In the genomic region with DNA sequence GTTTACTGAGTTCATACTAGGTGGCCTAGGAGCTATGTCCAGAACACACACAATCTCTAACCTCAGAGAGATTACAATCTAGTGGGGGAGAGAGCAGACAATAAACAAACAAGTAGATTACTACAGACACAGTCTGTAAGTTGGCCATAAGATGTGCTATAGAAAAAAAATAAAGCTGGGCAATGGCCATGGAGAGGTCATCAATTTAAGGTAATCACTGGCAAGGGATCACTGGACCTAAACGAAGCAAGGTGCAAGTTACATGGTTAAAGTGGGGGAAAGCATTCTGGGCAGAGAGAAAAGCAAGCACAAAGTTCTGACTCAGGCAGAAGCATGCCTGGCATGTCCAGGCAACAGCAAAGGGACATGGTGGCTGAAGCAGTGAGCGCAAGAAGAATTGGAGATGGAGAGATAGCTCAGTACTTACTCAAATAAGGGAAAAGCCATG, we compare ENCODE assay signal across 13 cellular contexts.
DNase-seq lines count a peak whose midpoint lies in the region; ATAC-seq and TF ChIP-seq lines count a peak whose summit lies in the region.
"Had no signal": no experiment of that assay in that cellular context is flagged by ENCODE, and none has a peak within 500 bp of the region (broad histone marks: within the 10 kb centered on the region; RNA-seq: fewer than 3 reads in every experiment).

No MANE protein-coding gene starts in this region.

- no peak overlapping the region for H3K23ac ChIP-seq in trophoblast cell (ENCODE audit: low read length)

- H4K20me1 ChIP-seq in GM23248 (ENCODE audit: insufficient read depth), result no peaks in the 10 kb centered on the region

- H3K14ac ChIP-seq in trophoblast cell (ENCODE audit: low read length), result no peak overlapping the region

- 62 to 67% methylated on average over 2 of the region's 2 CpGs for WGBS in GM23248 (ENCODE audit: low coverage in 1 of 2, low lambda C conversion rate in 2 of 2, missing lambda C conversion rate in 2 of 2), 2 experiments
- WGBS in trophoblast cell (ENCODE audit: extremely low coverage, insufficient coverage, insufficient read length), result no CpG with 5 or more reads among the region's 2 CpGs

- H3K4me1 Mint-ChIP-seq in glutamatergic neuron (ENCODE audit: low read depth, unreplicated experiment), result peaks cover 66% of the 10 kb centered on the region

- DNase-seq in GM23248 (peak; percentile 51), glutamatergic neuron (no peak), trophoblast cell (peak; percentile 67 to 90), NCI-H2227 (lab: John Stamatoyannopoulos, UW; ENCODE audit: unreplicated experiment) (no peak), SW480 (ENCODE audit: low spot score) (no peak), SIG-M5 (lab: John Stamatoyannopoulos, UW) (no peak)
- DNase-seq: DMS 273 treated with DMSO at 0.1 percent for 48 hours, lower lobe of right lung, NCI-H187 treated with DMSO at 0.1 percent for 48 hours, T1000 had no signal

- H3K4me3 ChIP-seq in GM23248 (no peak overlapping the region), trophoblast cell (ENCODE audit: low read depth, low read length) (no peak overlapping the region)
- H3K4me3 ChIP-seq: lower lobe of right lung had no signal

- H2BK5ac ChIP-seq in trophoblast cell (ENCODE audit: low read depth, low read length, poor library complexity), result no peak overlapping the region

- no peak overlapping the region for H4K91ac ChIP-seq in trophoblast cell (ENCODE audit: low read depth, low read length)

- H3K9me3 ChIP-seq in GM23248 (ENCODE audit: low read depth) (no peaks in the 10 kb centered on the region), trophoblast cell (ENCODE audit: insufficient read depth, low read depth, low read length) (no peaks in the 10 kb centered on the region)
- H3K9me3 ChIP-seq: lower lobe of right lung had no signal

- H3K36me3 ChIP-seq in GM23248 (ENCODE audit: low read depth) (no peaks in the 10 kb centered on the region), trophoblast cell (ENCODE audit: control insufficient read depth in 1 of 2, insufficient read depth in 2 of 2, low read length in 2 of 2) (no peaks in the 10 kb centered on the region)
- H3K36me3 ChIP-seq: lower lobe of right lung had no signal

- no peak overlapping the region for H2BK120ac ChIP-seq in trophoblast cell (ENCODE audit: insufficient read depth, low read length, poor library complexity)

- H3K9me3 Mint-ChIP-seq in glutamatergic neuron (ENCODE audit: unreplicated experiment), result peaks cover 12% of the 10 kb centered on the region
- H3K9me3 Mint-ChIP-seq: central memory CD8-positive, alpha-beta T cell had no signal

- H3K9me2 ChIP-seq in GM23248 (ENCODE audit: insufficient read depth), result no peaks in the 10 kb centered on the region

- in situ Hi-C loops in GM23248 (cut with MboI), result no loop called here

- H3K27me3 ChIP-seq in GM23248 (replicated peaks; ENCODE audit: insufficient read depth) (no peaks in the 10 kb centered on the region), trophoblast cell (ENCODE audit: insufficient read depth, low read length) (no peaks in the 10 kb centered on the region)

- no peak overlapping the region for H3K18ac ChIP-seq in trophoblast cell (ENCODE audit: low read length)

- peaks cover 2% of the 10 kb centered on the region for H3K79me1 ChIP-seq in trophoblast cell (ENCODE audit: low read length)

- H2AFZ ChIP-seq in GM23248 (no peak overlapping the region), trophoblast cell (ENCODE audit: insufficient read depth, low read length, poor library complexity) (no peak overlapping the region)

- H2AK5ac ChIP-seq in trophoblast cell (ENCODE audit: low read length), result no peak overlapping the region

- H3K27me3 Mint-ChIP-seq in glutamatergic neuron (ENCODE audit: unreplicated experiment), result no peaks in the 10 kb centered on the region
- H3K27me3 Mint-ChIP-seq: central memory CD8-positive, alpha-beta T cell had no signal

- no peaks in the 10 kb centered on the region for H3K36me3 Mint-ChIP-seq in glutamatergic neuron (ENCODE audit: unreplicated experiment)

- H3K4me3 Mint-ChIP-seq in glutamatergic neuron (ENCODE audit: unreplicated experiment), result peak overlapping the region; percentile 18
- H3K4me3 Mint-ChIP-seq: central memory CD8-positive, alpha-beta T cell had no signal

- H3K27ac ChIP-seq in GM23248 (no peak overlapping the region), trophoblast cell (ENCODE audit: low read depth, low read length) (peak overlapping the region; percentile 82)
- H3K27ac ChIP-seq: lower lobe of right lung had no signal

- no peak overlapping the region for H3K9ac ChIP-seq in GM23248
- no peak overlapping the region for H3K9ac ChIP-seq in trophoblast cell (ENCODE audit: low read length)

- peak overlapping the region; percentile 25 for H3K27ac Mint-ChIP-seq in glutamatergic neuron (ENCODE audit: unreplicated experiment)

- H3K4ac ChIP-seq in trophoblast cell (ENCODE audit: low read depth, low read length), result no peak overlapping the region

- H3K4me2 ChIP-seq in GM23248 (ENCODE audit: unreplicated experiment) (peak overlapping the region; percentile 19), trophoblast cell (ENCODE audit: low read length) (peak overlapping the region; percentile 32)

- no peak overlapping the region for H4K12ac ChIP-seq in trophoblast cell (ENCODE audit: low read depth, low read length)

- H4K8ac ChIP-seq in trophoblast cell (ENCODE audit: low read depth, low read length), result no peak overlapping the region

- no peak for TF ChIP-seq CTCF in glutamatergic neuron (IDR thresholded peaks at IDR 0.05; ENCODE audit: partially characterized antibody, unreplicated experiment)

- peaks cover 89% of the 10 kb centered on the region for H3K79me2 ChIP-seq in GM23248 (ENCODE audit: insufficient read depth)
- peaks cover 5% of the 10 kb centered on the region for H3K79me2 ChIP-seq in trophoblast cell (ENCODE audit: control insufficient read depth, insufficient read depth, low read length, poor library complexity)

- ATAC-seq in SK-N-SH treated with all-trans-retinoic acid at 6 μM for 48 hours, result peak; percentile 44
- ATAC-seq in activated CD4-positive, CD25-positive, alpha-beta regulatory T cell treated with anti-CD3 and anti-CD28 coated beads, Interleukin-2, amount 50 U/mL, for 24 hours, result no peak

- H3F3A ChIP-seq in GM23248 (ENCODE audit: insufficient read depth), result peaks cover 11% of the 10 kb centered on the region; the same call in 1 of the 2 replicates

- H3K4me1 ChIP-seq in GM23248 (ENCODE audit: insufficient read depth) (peaks cover 35% of the 10 kb centered on the region), trophoblast cell (ENCODE audit: control insufficient read depth in 1 of 2, insufficient read depth in 2 of 2, low read length in 2 of 2) (peaks cover 8 to 23% of the 10 kb centered on the region in 2 experiments)

- no peak overlapping the region for H2BK12ac ChIP-seq in trophoblast cell (ENCODE audit: low read length)

TF ChIP-seq in SK-N-SH treated with all-trans-retinoic acid at 6 μM for 48 hours, 23 proteins besides CTCF, POLR2A, EP300 and RAD21:
- TF ChIP-seq TCF4 (CRISPR knock-in tag; IDR thresholded peaks at IDR 0.05; ENCODE audit: borderline replicate concordance) (no peak), ZFP30 (CRISPR knock-in tag; IDR thresholded peaks at IDR 0.05) (no peak), TSHZ2 (CRISPR knock-in tag; IDR thresholded peaks at IDR 0.05) (no peak)

Comparison
In these comparisons a context has a peak if more than half of its experiments do, and no peak if none do; other contexts are left out.
1. DNase-seq: peak in GM23248 (single experiment) and trophoblast cell (2 of 2); none in glutamatergic neuron (single experiment), NCI-H2227 (single experiment), SW480 (single experiment) and SIG-M5 (single experiment).